8 cellular contexts compared by ENCODE assay signal in genomic region chr6:43014434-43014909, GRCh38. TPM values are rescaled to one million over a fixed set of nuclear protein-coding genes. Genes with fewer than 3 reads are reported as not detected.
DNase-seq lines count a peak whose midpoint lies in the region; ATAC-seq and TF ChIP-seq lines count a peak whose summit lies in the region.

No MANE protein-coding gene starts in this region.

- no peaks in the 10 kb centered on the region for H3K27me3 ChIP-seq in PC-3 (ENCODE audit: low read length)
- H3K27me3 ChIP-seq in endodermal cell (ENCODE audit: control insufficient read depth, insufficient read depth, low read length, poor library complexity, severe bottlenecking), result no peaks in the 10 kb centered on the region
- no peaks in the 10 kb centered on the region for H3K27me3 ChIP-seq in neuron (ENCODE audit: insufficient read depth, low read length)

- DNase-seq in PC-3, result no peak
- DNase-seq in endodermal cell, result no peak
- no peak for DNase-seq in cerebellar cortex (ENCODE audit: low spot score)
- no peak for DNase-seq in midbrain (lab: John Stamatoyannopoulos, UW)
- DNase-seq in HuH-7 (ENCODE audit: low spot score), result no peak

- no peak for TF ChIP-seq CTCF in GM12875 (IDR thresholded peaks at IDR 0.05; ENCODE audit: borderline replicate concordance, insufficient read depth, low read depth, low read length)
- TF ChIP-seq CTCF in PC-3 (conservative IDR thresholded peaks at IDR 0.05; ENCODE audit: low read depth, low read length), result no peak
- TF ChIP-seq CTCF in endodermal cell (conservative IDR thresholded peaks at IDR 0.05), result no peak

- ATAC-seq in PC-3 (no peak), HG03457 (IDR thresholded peaks at IDR 0.05; ENCODE audit: unreplicated experiment) (no peak)

- peak overlapping the region; percentile 85 for H3K4me3 Mint-ChIP-seq in endodermal cell

- H3K4me1 ChIP-seq in PC-3 (ENCODE audit: insufficient read depth, low read length) (peaks cover 23% of the 10 kb centered on the region), endodermal cell (ENCODE audit: control insufficient read depth, insufficient read depth, low read length) (peaks cover 8% of the 10 kb centered on the region), neuron (ENCODE audit: insufficient read depth, low read length) (peaks cover 21% of the 10 kb centered on the region)

- H2AFZ ChIP-seq in PC-3 (ENCODE audit: low read length) (peak overlapping the region; percentile 63), neuron (ENCODE audit: low read depth, low read length) (no peak overlapping the region)

- H3K9me3 Mint-ChIP-seq in endodermal cell, result no peaks in the 10 kb centered on the region

- no peaks in the 10 kb centered on the region for H3K9me3 ChIP-seq in PC-3 (ENCODE audit: low read length)
- no peaks in the 10 kb centered on the region for H3K9me3 ChIP-seq in endodermal cell (ENCODE audit: control insufficient read depth, low read length)
- no peaks in the 10 kb centered on the region for H3K9me3 ChIP-seq in neuron (ENCODE audit: low read length)

- peak overlapping the region; percentile 83 for H3K27ac Mint-ChIP-seq in endodermal cell

- peaks cover 51% of the 10 kb centered on the region for H3K36me3 Mint-ChIP-seq in endodermal cell (ENCODE audit: low read depth)

- H3K79me2 ChIP-seq in PC-3 (ENCODE audit: low read length), result peaks cover 52% of the 10 kb centered on the region

- BruUV-seq in PC-3 (replicated peaks; lab: Mats Ljungman, UMichigan), result TSS peak; percentile 21

- POLR2A ChIA-PET in PC-3 (lab: Charles Lee; ENCODE audit: unreplicated experiment), result interaction anchor here (0.5 to 1.4 kb wide), 8 partner anchors 35 to 723 kb away, joined by 3 to 15 read pairs (median 8); partner anchors contain the start of genes CUL7, CUL9 and PEX6

- no peaks in the 10 kb centered on the region for H3K9me2 ChIP-seq in PC-3 (replicated peaks; ENCODE audit: low read length)

- peak overlapping the region; percentile 94 for H3K4me2 ChIP-seq in PC-3 (ENCODE audit: low read length)

- CTCF ChIA-PET in PC-3 (lab: Charles Lee), result interaction anchor here (0.5 to 0.6 kb wide), 2 partner anchors 9 to 129 kb away, joined by 3 to 8 read pairs; no protein-coding TSS in a partner anchor

- peak overlapping the region; percentile 17; the same call in 1 of the 2 replicates for H3K27ac ChIP-seq in PC-3 (ENCODE audit: low read length)
- peak overlapping the region; percentile 84 for H3K27ac ChIP-seq in endodermal cell (ENCODE audit: low read depth, low read length)

- intact Hi-C loops in PC-3 (cut with micrococcal nuclease), result loop anchor here (2.0 kb wide), 1 partner anchor 30 kb away; the partner anchor contains the start of gene PPP2R5D

- H3K9ac ChIP-seq in PC-3 (ENCODE audit: low read length), result peak overlapping the region; percentile 90
- peak overlapping the region; percentile 77 for H3K9ac ChIP-seq in endodermal cell (ENCODE audit: extremely low read depth, low read length, poor library complexity, severe bottlenecking)

- WGBS in endodermal cell (ENCODE audit: insufficient coverage in 1 of 2, insufficient read length in 1 of 2), 2 experiments, result 2 to 4% methylated on average over 7 of the region's 7 CpGs

- H4K20me1 ChIP-seq in PC-3 (ENCODE audit: low read length), result no peaks in the 10 kb centered on the region

- H3K36me3 ChIP-seq in PC-3 (ENCODE audit: low read depth, low read length), result peaks cover 31% of the 10 kb centered on the region; the same call in 1 of the 2 replicates
- H3K36me3 ChIP-seq in endodermal cell (ENCODE audit: control insufficient read depth, insufficient read depth, low read length), result peaks cover 58% of the 10 kb centered on the region
- peaks cover 50% of the 10 kb centered on the region for H3K36me3 ChIP-seq in neuron (ENCODE audit: insufficient read depth, low read length)

- H3K4me1 Mint-ChIP-seq in endodermal cell, result peaks cover 27% of the 10 kb centered on the region

- H3F3A ChIP-seq in PC-3 (ENCODE audit: low read length, unreplicated experiment), result no peaks in the 10 kb centered on the region

- H3K4me3 ChIP-seq in GM12875 (ENCODE audit: low read depth, low read length) (peak overlapping the region; percentile 48), PC-3 (ENCODE audit: low read length) (peak overlapping the region; percentile 91), endodermal cell (ENCODE audit: low read length) (peak overlapping the region; percentile 100), neuron (ENCODE audit: low read length) (peak overlapping the region; percentile 89)

- H3K27me3 Mint-ChIP-seq in endodermal cell (ENCODE audit: insufficient read depth), result peaks cover 1% of the 10 kb centered on the region

RNA-seq across cellular contexts. Expression of gene KLHDC3, which starts 0.4 kb away (rescaled TPM):
- total RNA-seq in PC-3 (2014; rRNA removed), result 68.9 and 76.0 TPM in 2 replicates
- total RNA-seq in endodermal cell, result 100 to 1,000 TPM; 124 to 135 TPM
- 111 TPM for polyA plus RNA-seq in endodermal cell (2013, experiment 1 of 2)
- polyA plus RNA-seq in endodermal cell (2013, experiment 2 of 2), result 113 TPM

RNA-seq across cellular contexts. Expression of gene MEA1, which starts 0.7 kb away (rescaled TPM):
- total RNA-seq in PC-3 (2014; rRNA removed) (131 and 146 TPM in 2 replicates), endodermal cell (100 to 1,000 TPM in 1 of 2 donors, 10 to 100 TPM in 1; 93.3 to 104 TPM)
- 93.7 TPM for polyA plus RNA-seq in endodermal cell (2013, experiment 1 of 2)
- 85.4 TPM for polyA plus RNA-seq in endodermal cell (2013, experiment 2 of 2)

RNA-seq across cellular contexts. Expression of gene RRP36, which starts 7.0 kb away (rescaled TPM):
- total RNA-seq in PC-3 (2014; rRNA removed), result 120 and 133 TPM in 2 replicates
- total RNA-seq in endodermal cell, result 10 to 100 TPM; 76.9 to 80.6 TPM
- 68.7 TPM for polyA plus RNA-seq in endodermal cell (2013, experiment 1 of 2)
- polyA plus RNA-seq in endodermal cell (2013, experiment 2 of 2), result 67.9 TPM

RNA-seq across cellular contexts. Expression of gene PPP2R5D, which starts 30.1 kb away (rescaled TPM):
- total RNA-seq in PC-3 (2014; rRNA removed) (54.1 and 55.6 TPM in 2 replicates), endodermal cell (10 to 100 TPM; 57.5 to 59.1 TPM)
- 62.5 TPM for polyA plus RNA-seq in endodermal cell (2013, experiment 1 of 2)
- 65.9 TPM for polyA plus RNA-seq in endodermal cell (2013, experiment 2 of 2)

RNA-seq across cellular contexts. Expression of gene PEX6, which starts 35.5 kb away (rescaled TPM):
- total RNA-seq in PC-3 (2014; rRNA removed), result 35.9 and 40.8 TPM in 2 replicates
- 10 to 100 TPM; 17.2 to 21.4 TPM for total RNA-seq in endodermal cell
- 8.5 TPM for polyA plus RNA-seq in endodermal cell (2013, experiment 1 of 2)
- polyA plus RNA-seq in endodermal cell (2013, experiment 2 of 2), result 7.7 TPM

Comparison
In these comparisons a context has a peak if more than half of its experiments do, and no peak if none do; other contexts are left out.
1. H3K4me3 ChIP-seq: peak in every context shown above with its lines; median percentile 100 in endodermal cell; 91 in PC-3; 89 in neuron; 48 in GM12875.